8 cellular contexts compared by ENCODE assay signal in genomic region chr15:52558196-52558595, GRCh38. TPM values are rescaled to one million over a fixed set of nuclear protein-coding genes. Genes with fewer than 3 reads are reported as not detected.
DNase-seq lines count a peak whose midpoint lies in the region; ATAC-seq lines count a peak whose summit lies in the region.

No MANE protein-coding gene starts in this region.

- H3K4me2 ChIP-seq in mesendoderm (ENCODE audit: low read length) = no peak overlapping the region

- H3K4me3 Mint-ChIP-seq in CD4-positive, alpha-beta memory T cell = peak overlapping the region in 4 of 8 donors; percentile 49 to 76 (median 68)

- no peak overlapping the region for H2BK15ac ChIP-seq in mesendoderm (replicated peaks; ENCODE audit: low read depth)

- H3K36me3 ChIP-seq in CD4-positive, alpha-beta memory T cell (ENCODE audit: insufficient read depth, low read length) = peaks cover 4% of the 10 kb centered on the region
- H3K36me3 ChIP-seq in HUES6 (ENCODE audit: control insufficient read depth, insufficient read depth, low read length) = peaks cover 47% of the 10 kb centered on the region
- H3K36me3 ChIP-seq in mesendoderm (ENCODE audit: control insufficient read depth, insufficient read depth, low read length) = peaks cover 2% of the 10 kb centered on the region

- H3K4ac ChIP-seq in mesendoderm (ENCODE audit: low read depth, low read length) = no peak overlapping the region

- H2BK120ac ChIP-seq in mesendoderm (ENCODE audit: low read depth, low read length) = no peak overlapping the region

- peak in 1 of 5 donors; percentile 66 for DNase-seq in CD4-positive, alpha-beta memory T cell
- peak; percentile 29 for DNase-seq in activated T-helper 9 cell treated with anti-CD3 and anti-CD28 coated beads, Interleukin-2, amount 50 U/mL, for 16 hours (ENCODE audit: low read depth)
- DNase-seq in mesendoderm (peak; percentile 24), SW 1271 (lab: John Stamatoyannopoulos, UW) (no peak), NCI-H187 (lab: John Stamatoyannopoulos, UW) (no peak), NCI-H1105 treated with DMSO at 0.1 percent for 48 hours (lab: John Stamatoyannopoulos, UW) (no peak)

- no peak overlapping the region for H2AK5ac ChIP-seq in mesendoderm (ENCODE audit: low read length)

- no peak overlapping the region for H4K8ac ChIP-seq in mesendoderm (ENCODE audit: low read depth, low read length)

- H3K4me1 Mint-ChIP-seq in CD4-positive, alpha-beta memory T cell = peaks cover 38 to 64% (median 50%) of the 10 kb centered on the region in 4 donors

- ATAC-seq in GM21529 (IDR thresholded peaks at IDR 0.05; ENCODE audit: unreplicated experiment) = peak; percentile 74

- H3K27me3 Mint-ChIP-seq in CD4-positive, alpha-beta memory T cell = no peaks in the 10 kb centered on the region

- peak overlapping the region in 5 of 7 donors; percentile 45 to 87 (median 78) for H3K27ac Mint-ChIP-seq in CD4-positive, alpha-beta memory T cell

- no peaks in the 10 kb centered on the region for H3K27me3 ChIP-seq in CD4-positive, alpha-beta memory T cell (ENCODE audit: insufficient read depth, low read length)
- H3K27me3 ChIP-seq in HUES6 (ENCODE audit: control insufficient read depth, insufficient read depth, low read length) = no peaks in the 10 kb centered on the region
- H3K27me3 ChIP-seq in mesendoderm (ENCODE audit: insufficient read depth, low read length, poor library complexity) = no peaks in the 10 kb centered on the region

- no peak overlapping the region for H3K27ac ChIP-seq in CD4-positive, alpha-beta memory T cell (ENCODE audit: low read depth, low read length)
- H3K27ac ChIP-seq in HUES6 (ENCODE audit: low read depth, low read length) (peak overlapping the region; percentile 61), mesendoderm (ENCODE audit: low read depth, low read length) (no peak overlapping the region)

- no peak overlapping the region for H2BK5ac ChIP-seq in mesendoderm (ENCODE audit: low read length)

- POLR2A ChIA-PET in CD4-positive, alpha-beta memory T cell (lab: Charles Lee; ENCODE audit: partially characterized antibody) = interaction anchor here (0.8 kb wide), 1 partner anchor 10 kb away, joined by 4 read pairs; the partner anchor contains the start of gene ARPP19

- H3K9ac ChIP-seq in HUES6 (ENCODE audit: low read length) (no peak overlapping the region), mesendoderm (ENCODE audit: low read length) (no peak overlapping the region)

- H3K79me1 ChIP-seq in mesendoderm (ENCODE audit: low read length) = peaks cover 4% of the 10 kb centered on the region

- intact Hi-C loops in CD4-positive, alpha-beta memory T cell (cut with micrococcal nuclease) = no loop called here

- H3K56ac ChIP-seq in mesendoderm (ENCODE audit: low read length) = no peak overlapping the region

- no peak overlapping the region for H3K4me3 ChIP-seq in CD4-positive, alpha-beta memory T cell (ENCODE audit: low read length in 2 of 2)
- H3K4me3 ChIP-seq in HUES6 (ENCODE audit: low read depth, low read length) = no peak overlapping the region
- H3K4me3 ChIP-seq in mesendoderm (ENCODE audit: low read length) = no peak overlapping the region

- peaks cover 17 to 48% of the 10 kb centered on the region in 2 donors for H3K36me3 Mint-ChIP-seq in CD4-positive, alpha-beta memory T cell

- no peaks in the 10 kb centered on the region for H3K9me3 Mint-ChIP-seq in CD4-positive, alpha-beta memory T cell

- no peak overlapping the region for H3K18ac ChIP-seq in mesendoderm (ENCODE audit: low read length)

- H3K23ac ChIP-seq in mesendoderm (ENCODE audit: low read length) = no peak overlapping the region

- H3K4me1 ChIP-seq in CD4-positive, alpha-beta memory T cell (ENCODE audit: insufficient read depth, low read length) = peaks cover 46% of the 10 kb centered on the region
- no peaks in the 10 kb centered on the region for H3K4me1 ChIP-seq in HUES6 (ENCODE audit: control insufficient read depth, insufficient read depth, low read length)
- H3K4me1 ChIP-seq in mesendoderm (ENCODE audit: control insufficient read depth, low read depth, low read length) = no peaks in the 10 kb centered on the region

- CTCF ChIA-PET in CD4-positive, alpha-beta memory T cell (lab: Charles Lee; ENCODE audit: partially characterized antibody) = no interaction called here

- H4K5ac ChIP-seq in mesendoderm (ENCODE audit: low read length) = no peak overlapping the region

- no peaks in the 10 kb centered on the region for H3K9me3 ChIP-seq in CD4-positive, alpha-beta memory T cell (ENCODE audit: control insufficient read depth in 1 of 2, low read length in 2 of 2)
- H3K9me3 ChIP-seq in HUES6 (ENCODE audit: control insufficient read depth, insufficient read depth, low read depth, low read length) = no peaks in the 10 kb centered on the region

- no CpG with 5 or more reads among the region's 5 CpGs for WGBS in mesendoderm (ENCODE audit: extremely low coverage, insufficient coverage, low lambda C conversion rate)

- H3K79me2 ChIP-seq in mesendoderm (ENCODE audit: control insufficient read depth, insufficient read depth, low read length) = peaks cover 52% of the 10 kb centered on the region

RNA-seq across cellular contexts. Expression of gene ARPP19, which starts 10.6 kb away (rescaled TPM):
- 100 to 1,000 TPM; 105 to 130 TPM for total RNA-seq in CD4-positive, alpha-beta memory T cell
- polyA plus RNA-seq in CD4-positive, alpha-beta memory T cell = 10 to 100 TPM; 51.3 to 65.9 TPM
- polyA plus RNA-seq in mesendoderm (2013, experiment 1 of 2) = 99.8 TPM
- polyA plus RNA-seq in mesendoderm (2013, experiment 2 of 2) = 99.5 TPM

RNA-seq across cellular contexts. Expression of gene MYO5A, which starts 29.5 kb away (rescaled TPM):
- 10 to 100 TPM; 36.6 to 43.9 TPM for total RNA-seq in CD4-positive, alpha-beta memory T cell
- 10 to 100 TPM in 1 of 2 donors, 1 to 10 TPM in 1; 3.6 to 14.5 TPM for polyA plus RNA-seq in CD4-positive, alpha-beta memory T cell
- 7.5 TPM for polyA plus RNA-seq in mesendoderm (2013, experiment 1 of 2)
- 8.2 TPM for polyA plus RNA-seq in mesendoderm (2013, experiment 2 of 2)

Comparison
In these comparisons a context has a peak if more than half of its experiments do, and no peak if none do; other contexts are left out.
1. DNase-seq: peak in activated T-helper 9 cell treated with anti-CD3 and anti-CD28 coated beads, Interleukin-2, amount 50 U/mL, for 16 hours (single experiment) and mesendoderm (single experiment); none in SW 1271 (0 of 2), NCI-H187 (0 of 2) and NCI-H1105 treated with DMSO at 0.1 percent for 48 hours (single experiment).